Comparison of ENCODE assay signal across 26 cellular contexts in the genomic region with DNA sequence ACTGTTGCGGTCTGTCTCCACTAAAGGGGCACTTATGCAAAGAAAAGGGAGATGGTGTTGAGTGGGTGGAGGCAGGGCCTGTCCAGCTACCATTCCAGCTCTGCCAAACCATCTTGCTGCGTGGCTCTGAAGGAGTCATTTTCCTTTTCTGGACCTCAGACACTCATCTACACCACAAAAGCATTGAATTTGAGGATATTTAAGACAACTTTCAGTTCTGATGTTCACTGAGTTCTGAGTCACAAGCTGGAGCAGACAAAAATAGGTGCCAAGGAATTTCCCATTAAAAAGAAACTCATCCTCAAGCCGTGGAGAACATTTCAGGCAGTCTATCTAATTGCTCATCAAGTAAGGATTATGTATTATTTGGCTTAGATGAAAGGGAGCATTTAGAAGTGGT.
DNase-seq lines count a peak whose midpoint lies in the region; ATAC-seq and TF ChIP-seq lines count a peak whose summit lies in the region.
"Had no signal": no experiment of that assay in that cellular context is flagged by ENCODE, and none has a peak within 500 bp of the region (broad histone marks: within the 10 kb centered on the region; RNA-seq: fewer than 3 reads in every experiment).

No MANE protein-coding gene starts in this region.

- H3K9me3 ChIP-seq in left ventricle myocardium inferior (replicated peaks), result no peaks in the 10 kb centered on the region
- H3K9me3 ChIP-seq in naive thymus-derived CD4-positive, alpha-beta T cell (ENCODE audit: control insufficient read depth in 2 of 3, low read length in 3 of 3), result no peaks in the 10 kb centered on the region
- H3K9me3 ChIP-seq: Peyer's patch had no signal

- H3K36me3 Mint-ChIP-seq in naive thymus-derived CD4-positive, alpha-beta T cell, result no peaks in the 10 kb centered on the region
- H3K36me3 Mint-ChIP-seq: activated naive CD4-positive, alpha-beta T cell treated with anti-CD3 and anti-CD28 coated beads, Interleukin-2, amount 10 ng/mL, durations not matched to agents 7 days and 5 days; mesothelial cell of epicardium; naive B cell; T-cell had no signal

- H3K27ac ChIP-seq in left ventricle myocardium inferior (replicated peaks), result no peak overlapping the region
- H3K27ac ChIP-seq in naive thymus-derived CD4-positive, alpha-beta T cell (ENCODE audit: low read depth, low read length), result no peak overlapping the region
- H3K27ac ChIP-seq: cardiac muscle cell, esophagus muscularis mucosa, Peyer's patch had no signal

- intact Hi-C loops in left ventricle myocardium inferior (cut with micrococcal nuclease), result no loop called here
- intact Hi-C loops in naive thymus-derived CD4-positive, alpha-beta T cell (cut with micrococcal nuclease), result no loop called here

- CTCF ChIA-PET in naive thymus-derived CD4-positive, alpha-beta T cell (lab: Charles Lee), result no interaction called here

- no peak for TF ChIP-seq CTCF in fibroblast of the aortic adventitia (IDR thresholded peaks at IDR 0.05; ENCODE audit: insufficient read depth, low read length)
- TF ChIP-seq CTCF in left ventricle myocardium inferior (IDR thresholded peaks at IDR 0.05; ENCODE audit: borderline replicate concordance), result no peak

- DNase-seq in A172 (ENCODE audit: low spot score) (peak; percentile 53), GM04504 (ENCODE audit: low read depth) (peak; percentile 67), amniotic epithelial cell (ENCODE audit: low read depth) (peak; percentile 34), fibroblast of the aortic adventitia (ENCODE audit: low read depth) (peak; percentile 21), NCI-H748 (lab: John Stamatoyannopoulos, UW; ENCODE audit: unreplicated experiment) (no peak), left ventricle myocardium inferior (no peak), NCI-H526 (lab: John Stamatoyannopoulos, UW) (no peak)
- no peak for DNase-seq in naive thymus-derived CD4-positive, alpha-beta T cell
- DNase-seq: 8988T; activated CD4-positive, alpha-beta T cell treated with anti-CD3 and anti-CD28 coated beads, Interleukin-2, amount 50 U/mL, for 4 hours; activated naive CD4-positive, alpha-beta T cell treated with anti-CD3 and anti-CD28 coated beads, Interleukin-2, amount 10 ng/mL, durations not matched to agents 7 days and 5 days; amniotic stem cell; GDM1; islet precursor cell; naive B cell; NCI-H1105 treated with DMSO at 0.1 percent for 48 hours; NCI-H2081; NCI-H2227 treated with DMSO at 0.1 percent for 48 hours; NCI-H69; Peyer's patch; stimulated activated naive CD4-positive, alpha-beta T cell treated with Interleukin-2 at 50 U/mL for 16 hours; T-cell had no signal

- ATAC-seq in naive thymus-derived CD4-positive, alpha-beta T cell, result no peak
- ATAC-seq: T-cell had no signal

- H3K27ac Mint-ChIP-seq in naive thymus-derived CD4-positive, alpha-beta T cell, result no peak overlapping the region
- H3K27ac Mint-ChIP-seq: activated naive CD4-positive, alpha-beta T cell treated with anti-CD3 and anti-CD28 coated beads, Interleukin-2, amount 10 ng/mL, durations not matched to agents 7 days and 5 days; B cell; mesothelial cell of epicardium; naive B cell; T-cell had no signal

- H3K4me1 ChIP-seq in left ventricle myocardium inferior, result no peaks in the 10 kb centered on the region
- H3K4me1 ChIP-seq in naive thymus-derived CD4-positive, alpha-beta T cell (ENCODE audit: control insufficient read depth in 2 of 2, insufficient read depth in 2 of 2, low read length in 2 of 2), result no peaks in the 10 kb centered on the region
- H3K4me1 ChIP-seq: esophagus muscularis mucosa, Peyer's patch had no signal

- H3K4me1 Mint-ChIP-seq in naive thymus-derived CD4-positive, alpha-beta T cell, result peaks cover 0 to 3% (median 0%) of the 10 kb centered on the region in 7 donors
- H3K4me1 Mint-ChIP-seq: activated naive CD4-positive, alpha-beta T cell treated with anti-CD3 and anti-CD28 coated beads, Interleukin-2, amount 10 ng/mL, durations not matched to agents 7 days and 5 days; B cell; naive B cell; T-cell had no signal

- H3K36me3 ChIP-seq in left ventricle myocardium inferior, result no peaks in the 10 kb centered on the region
- no peaks in the 10 kb centered on the region for H3K36me3 ChIP-seq in naive thymus-derived CD4-positive, alpha-beta T cell (ENCODE audit: control insufficient read depth in 2 of 3, insufficient read depth in 3 of 3, low read length in 3 of 3)
- H3K36me3 ChIP-seq: cardiac muscle cell, esophagus muscularis mucosa, Peyer's patch had no signal

- POLR2A ChIA-PET in naive thymus-derived CD4-positive, alpha-beta T cell (lab: Charles Lee), result no interaction called here

- H3K27me3 Mint-ChIP-seq in naive thymus-derived CD4-positive, alpha-beta T cell, result peaks cover 6 to 30% (median 16%) of the 10 kb centered on the region in 5 donors

- H3K27me3 ChIP-seq in left ventricle myocardium inferior (ENCODE audit: low read depth), result peaks cover 23% of the 10 kb centered on the region
- peaks cover 0 to 5% of the 10 kb centered on the region in 2 donors for H3K27me3 ChIP-seq in naive thymus-derived CD4-positive, alpha-beta T cell (ENCODE audit: control insufficient read depth in 2 of 2, insufficient read depth in 2 of 2, low read length in 2 of 2)
- H3K27me3 ChIP-seq: cardiac muscle cell, esophagus muscularis mucosa, Peyer's patch had no signal

- peaks cover 0 to 1% (median 0%) of the 10 kb centered on the region in 11 donors for H3K9me3 Mint-ChIP-seq in naive thymus-derived CD4-positive, alpha-beta T cell
- H3K9me3 Mint-ChIP-seq: activated naive CD4-positive, alpha-beta T cell treated with anti-CD3 and anti-CD28 coated beads, Interleukin-2, amount 10 ng/mL, durations not matched to agents 7 days and 5 days; mesothelial cell of epicardium; naive B cell; T-cell had no signal

- H3K4me3 Mint-ChIP-seq in naive thymus-derived CD4-positive, alpha-beta T cell, result no peak overlapping the region
- H3K4me3 Mint-ChIP-seq: activated naive CD4-positive, alpha-beta T cell treated with anti-CD3 and anti-CD28 coated beads, Interleukin-2, amount 10 ng/mL, durations not matched to agents 7 days and 5 days; B cell; mesothelial cell of epicardium; naive B cell; T-cell had no signal

- H3K4me3 ChIP-seq in fibroblast of the aortic adventitia (ENCODE audit: low read depth, low read length) (no peak overlapping the region), left ventricle myocardium inferior (no peak overlapping the region)
- H3K4me3 ChIP-seq in naive thymus-derived CD4-positive, alpha-beta T cell (ENCODE audit: low read length), result no peak overlapping the region
- H3K4me3 ChIP-seq: cardiac muscle cell, esophagus muscularis mucosa, Peyer's patch had no signal

Comparison
In these comparisons a context has a peak if more than half of its experiments do, and no peak if none do; other contexts are left out.
1. DNase-seq: peak in A172 (single experiment), GM04504 (single experiment), amniotic epithelial cell (single experiment) and fibroblast of the aortic adventitia (single experiment); none in NCI-H748 (single experiment), left ventricle myocardium inferior (single experiment), NCI-H526 (0 of 2) and naive thymus-derived CD4-positive, alpha-beta T cell (0 of 9).